Comparison of ENCODE assay signal across 9 cellular contexts in genomic region chr12:49019120-49019430, GRCh38. TPM values are rescaled to one million over a fixed set of nuclear protein-coding genes. Genes with fewer than 3 reads are reported as not detected.
DNase-seq lines count a peak whose midpoint lies in the region; ATAC-seq and TF ChIP-seq lines count a peak whose summit lies in the region.
"Had no signal": no experiment of that assay in that cellular context is flagged by ENCODE, and none has a peak within 500 bp of the region (broad histone marks: within the 10 kb centered on the region; RNA-seq: fewer than 3 reads in every experiment).

No MANE protein-coding gene starts in this region.

- 4 to 5% (median 4%) methylated on average over 8 of the region's 8 CpGs for WGBS in psoas muscle, 3 donors

- H3K9ac ChIP-seq in SK-N-MC (ENCODE audit: insufficient read length), result peak overlapping the region; percentile 94
- H3K9ac ChIP-seq in fibroblast of lung (ENCODE audit: insufficient read depth, low read length), result peak overlapping the region; percentile 80

- H3K27me3 ChIP-seq in fibroblast of lung (ENCODE audit: control insufficient read depth, insufficient read depth, low read length) (no peaks in the 10 kb centered on the region), psoas muscle (ENCODE audit: insufficient read depth in 3 of 3, low read length in 2 of 3) (no peaks in the 10 kb centered on the region)

- intact Hi-C loops in psoas muscle (cut with DNase I), result no loop called here

- H3K36me3 ChIP-seq in SK-N-MC (ENCODE audit: insufficient read depth, low read length), result peaks cover 23% of the 10 kb centered on the region; the same call in 1 of the 2 replicates
- peaks cover 9% of the 10 kb centered on the region for H3K36me3 ChIP-seq in fibroblast of lung (ENCODE audit: control insufficient read depth, insufficient read depth, low read length)
- H3K36me3 ChIP-seq in psoas muscle (ENCODE audit: insufficient read depth in 1 of 2, low read depth in 1 of 2), result peaks cover 5 to 37% of the 10 kb centered on the region in 2 donors

- no peaks in the 10 kb centered on the region for H4K20me1 ChIP-seq in fibroblast of lung (ENCODE audit: control insufficient read depth, extremely low read depth, insufficient read depth, low read length)

- DNase-seq in AG04449 (ENCODE audit: low read depth, low spot score) (no peak), SK-N-MC (ENCODE audit: low read depth, low spot score) (no peak), fibroblast of lung (ENCODE audit: low read depth in 2 of 2) (no peak), psoas muscle (no peak), KBM-7 (no peak), foreskin melanocyte (no peak), NAMALWA (ENCODE audit: low spot score) (no peak)

- no peaks in the 10 kb centered on the region for H3K4me1 ChIP-seq in fibroblast of lung (ENCODE audit: control insufficient read depth, extremely low read depth, insufficient read depth, low read length)
- H3K4me1 ChIP-seq in psoas muscle, result peaks cover 33% of the 10 kb centered on the region

- no peak for TF ChIP-seq CTCF in AG04449 (IDR thresholded peaks at IDR 0.05; ENCODE audit: insufficient read depth, low read length, missing control alignments)
- TF ChIP-seq CTCF in fibroblast of lung (conservative IDR thresholded peaks at IDR 0.05 in 1 of 2, IDR thresholded peaks at IDR 0.05 in 1 of 2; ENCODE audit: low read depth in 1 of 2, low read length in 2 of 2), result no peak
- TF ChIP-seq CTCF in psoas muscle (IDR thresholded peaks at IDR 0.05), result no peak

- POLR2A ChIA-PET in AG04449 (lab: Yijun Ruan, JAX), result no interaction called here

- H3K27ac ChIP-seq in SK-N-MC, result peak overlapping the region; percentile 97
- H3K27ac ChIP-seq in fibroblast of lung (ENCODE audit: insufficient read depth, low read length), result peak overlapping the region; percentile 96
- H3K27ac ChIP-seq in psoas muscle, result peak overlapping the region; percentile 96

- peaks cover 20% of the 10 kb centered on the region for H3K79me2 ChIP-seq in fibroblast of lung (ENCODE audit: control insufficient read depth, insufficient read depth, low read length)

- CTCF ChIA-PET in AG04449 (lab: Yijun Ruan, JAX), result interaction anchor here (0.9 to 4.0 kb wide), 5 partner anchors 9 to 28 kb away, joined by 3 to 37 read pairs (median 17); no protein-coding TSS in a partner anchor

- H3K9me3 ChIP-seq in SK-N-MC (ENCODE audit: low read depth, low read length) (no peaks in the 10 kb centered on the region), fibroblast of lung (ENCODE audit: control insufficient read depth, insufficient read depth, low read depth, low read length) (no peaks in the 10 kb centered on the region), psoas muscle (no peaks in the 10 kb centered on the region)

- H3K4me3 ChIP-seq in AG04449 (ENCODE audit: low read depth, low read length) (peak overlapping the region; percentile 98), SK-N-MC (peak overlapping the region; percentile 100), fibroblast of lung (replicated peaks in 1 of 4; ENCODE audit: control extremely low read depth in 1 of 4, insufficient read depth in 1 of 4, low read depth in 3 of 4, low read length in 4 of 4) (peak overlapping the region; percentile 50 to 92 (median 82)), psoas muscle (peak overlapping the region; percentile 88)

- H3K4me2 ChIP-seq in fibroblast of lung (ENCODE audit: extremely low read depth, insufficient read depth, low read length), result peak overlapping the region; percentile 88

- no peak overlapping the region for H2AFZ ChIP-seq in fibroblast of lung (ENCODE audit: low read length)

- peak; percentile 12 for ATAC-seq in GM21526 (IDR thresholded peaks at IDR 0.05; ENCODE audit: low FRiP score, unreplicated experiment)
- ATAC-seq in psoas muscle, result peak in 2 of 4 donors; percentile 4 to 11

- in situ Hi-C loops in KBM-7 (cut with MboI; ENCODE audit: low pct_unique_long_range_greater_than_20kb, low sequenced_read_pairs), result no loop called here

RNA-seq across cellular contexts. Expression of gene PRKAG1, which starts 0.5 kb away (rescaled TPM):
- total RNA-seq in fibroblast of lung, result 65.2 and 76.5 TPM in 2 replicates
- 107 and 110 TPM in 2 replicates for polyA plus RNA-seq in fibroblast of lung
- 85.7 and 86.3 TPM in 2 replicates for polyA plus RNA-seq in fibroblast of lung (2012)
- 27.5 and 35.6 TPM in 2 replicates for polyA minus RNA-seq in fibroblast of lung (ENCODE audit: low replicate concordance)
- 10 to 100 TPM; 49.5 to 91.6 (median 70.6) TPM for total RNA-seq in psoas muscle
- 100 to 1,000 TPM in 1 of 3 donors, 10 to 100 TPM in 2; 67.5 to 105 (median 86.5) TPM for polyA plus RNA-seq in psoas muscle

RNA-seq across cellular contexts. Expression of gene DDN, which starts 19.9 kb away (rescaled TPM):
- total RNA-seq in fibroblast of lung (under 0.01 TPM in 2 replicates), psoas muscle (100 to 1,000 TPM in 2 of 4 donors, 10 to 100 TPM in 2; 11.2 to 485 (median 123) TPM)
- polyA plus RNA-seq in fibroblast of lung (0.05 and 0.09 TPM in 2 replicates), psoas muscle (100 to 1,000 TPM in 1 of 3 donors, 10 to 100 TPM in 2; 43.0 to 126 (median 72.6) TPM)
- polyA plus RNA-seq in fibroblast of lung (2012), result 0.07 TPM in 2 replicates
- 0.33 TPM in 1 of 2 replicates, not detected in the other for polyA minus RNA-seq in fibroblast of lung (ENCODE audit: low replicate concordance)

RNA-seq across cellular contexts. Expression of gene WNT1, which starts 41.0 kb away (rescaled TPM):
- total RNA-seq in fibroblast of lung, result not detected in 2 replicates
- polyA plus RNA-seq in fibroblast of lung, result not detected in 2 replicates
- not detected in 2 replicates for polyA plus RNA-seq in fibroblast of lung (2012)
- polyA minus RNA-seq in fibroblast of lung (ENCODE audit: low replicate concordance), result not detected in 2 replicates
- not detected for total RNA-seq in psoas muscle
- not detected for polyA plus RNA-seq in psoas muscle
- total RNA-seq: myocyte had no signal

RNA-seq across cellular contexts. Expression of gene KMT2D, which starts 41.5 kb away (rescaled TPM):
- 21.1 and 33.0 TPM in 2 replicates for total RNA-seq in fibroblast of lung
- 7.3 and 10.0 TPM in 2 replicates for polyA plus RNA-seq in fibroblast of lung
- 13.4 and 14.1 TPM in 2 replicates for polyA plus RNA-seq in fibroblast of lung (2012)
- polyA minus RNA-seq in fibroblast of lung (ENCODE audit: low replicate concordance), result 41.0 and 50.0 TPM in 2 replicates
- 10 to 100 TPM; 62.6 to 69.8 (median 65.1) TPM for total RNA-seq in psoas muscle
- 10 to 100 TPM; 10.8 to 65.8 (median 13.9) TPM for polyA plus RNA-seq in psoas muscle

RNA-seq across cellular contexts. Expression of gene WNT10B, which starts 47.5 kb away (rescaled TPM):
- total RNA-seq in fibroblast of lung (under 0.01 TPM in 1 of 2 replicates, not detected in the other), psoas muscle (under 1 TPM in 2 of 4 donors, not detected in 2; 0.26 to 0.53 TPM)
- polyA plus RNA-seq in fibroblast of lung (0.05 and 0.11 TPM in 2 replicates), psoas muscle (under 1 TPM in 2 of 3 donors, not detected in 1; 0.13 to 0.14 TPM)
- polyA plus RNA-seq in fibroblast of lung (2012), result not detected in 2 replicates
- not detected in 2 replicates for polyA minus RNA-seq in fibroblast of lung (ENCODE audit: low replicate concordance)

Comparison
In these comparisons a context has a peak if more than half of its experiments do, and no peak if none do; other contexts are left out.
1. RNA of gene DDN, which starts 19.9 kb away (total RNA-seq): 11.2 to 485 TPM in psoas muscle; under 0.01 TPM in fibroblast of lung; every median in the first group is over 10 times any median in the second.
2. Peak in every context shown above with its lines, with median percentiles within 50 percentile points of each other: H3K4me3 ChIP-seq and H3K27ac ChIP-seq.